Comparison of ENCODE assay signal across 30 cellular contexts in genomic region chr20:48674461-48674860, GRCh38.
"Had no signal": no experiment of that assay in that cellular context is flagged by ENCODE, and none has a peak within 500 bp of the region (broad histone marks: within the 10 kb centered on the region; RNA-seq: fewer than 3 reads in every experiment).

No MANE protein-coding gene starts in this region.

- ATAC-seq: activated CD4-positive, CD25-positive, alpha-beta regulatory T cell treated with anti-CD3 and anti-CD28 coated beads, Interleukin-2, amount 50 U/mL, for 24 hours; activated naive CD4-positive, alpha-beta T cell treated with anti-CD3 and anti-CD28 coated beads, Interleukin-2, amount 50 U/mL, for 72 hours; body of pancreas; effector memory CD8-positive, alpha-beta T cell; foreskin keratinocyte; gastrocnemius medialis; heart left ventricle; T-helper 17 cell had no signal

- H3K27ac ChIP-seq: adrenal gland, body of pancreas, esophagus muscularis mucosa, foreskin keratinocyte, gastrocnemius medialis, heart left ventricle, WERI-Rb-1 had no signal

- H3K4me3 ChIP-seq: adrenal gland, body of pancreas, esophagus muscularis mucosa, gastrocnemius medialis, heart left ventricle had no signal

- H3K36me3 Mint-ChIP-seq: activated naive CD4-positive, alpha-beta T cell treated with anti-CD3 and anti-CD28 coated beads, Interleukin-2, amount 50 U/mL, for 72 hours had no signal

- FAIRE-seq: colon had no signal

- H3K4me3 Mint-ChIP-seq: activated B cell treated with CpG ODN at 0.5 μM for 24 hours; activated naive CD4-positive, alpha-beta T cell treated with anti-CD3 and anti-CD28 coated beads, Interleukin-2, amount 10 ng/mL, durations not matched to agents 7 days and 5 days; activated T-cell treated with anti-CD3 and anti-CD28 coated beads, Interleukin-2, amount 50 U/mL, for 72 hours; effector memory CD8-positive, alpha-beta T cell; T-helper 17 cell; T-helper 2 cell treated with Interferon-gamma antibody and Interleukin-4, amounts not matched to agents 5 μg/mL and 100 μg/mL, for 36 hours had no signal

- DNase-seq: activated B cell treated with CpG ODN at 0.5 μM for 24 hours; activated CD4-positive, alpha-beta T cell treated with anti-CD3 and anti-CD28 coated beads for 48 hours; activated CD4-positive, alpha-beta T cell treated with anti-CD3 and anti-CD28 coated beads, Interleukin-2, amount 50 U/mL, for 1 hour; activated CD4-positive, alpha-beta T cell treated with anti-CD3 and anti-CD28 coated beads, Interleukin-2, amount 50 U/mL, for 48 hours; activated gamma-delta T cell; activated naive CD4-positive, alpha-beta T cell; activated naive CD4-positive, alpha-beta T cell treated with anti-CD3 and anti-CD28 coated beads, Interleukin-2, amount 10 ng/mL, durations not matched to agents 7 days and 5 days; activated T-cell treated with anti-CD3 and anti-CD28 coated beads, Interleukin-2, amount 50 U/mL, for 72 hours; adrenal gland; amygdala; body of pancreas; caudate nucleus; cortex of kidney; dermis blood vessel endothelial cell; effector CD4-positive, alpha-beta T cell; effector memory CD8-positive, alpha-beta T cell; erythroblast; foreskin keratinocyte; gastrocnemius medialis; glutamatergic neuron; heart left ventricle; T-helper 1 cell; T-helper 17 cell; T1000; WERI-Rb-1 had no signal

- H3K4me1 ChIP-seq: body of pancreas, foreskin keratinocyte, gastrocnemius medialis had no signal

- H3K9me3 Mint-ChIP-seq: activated naive CD4-positive, alpha-beta T cell treated with anti-CD3 and anti-CD28 coated beads, Interleukin-2, amount 10 ng/mL, durations not matched to agents 7 days and 5 days; activated naive CD4-positive, alpha-beta T cell treated with anti-CD3 and anti-CD28 coated beads, Interleukin-2, amount 50 U/mL, for 72 hours; activated T-cell treated with anti-CD3 and anti-CD28 coated beads, Interleukin-2, amount 50 U/mL, for 72 hours; effector memory CD8-positive, alpha-beta T cell; T-helper 2 cell treated with Interferon-gamma antibody and Interleukin-4, amounts not matched to agents 5 μg/mL and 100 μg/mL, for 36 hours had no signal

- H3K4me1 Mint-ChIP-seq: activated B cell treated with CpG ODN at 0.5 μM for 24 hours; activated naive CD4-positive, alpha-beta T cell treated with anti-CD3 and anti-CD28 coated beads, Interleukin-2, amount 10 ng/mL, durations not matched to agents 7 days and 5 days had no signal

- H3K9me3 ChIP-seq: adrenal gland, body of pancreas, esophagus muscularis mucosa, gastrocnemius medialis, heart left ventricle had no signal

- H3K27ac Mint-ChIP-seq: activated B cell treated with CpG ODN at 0.5 μM for 24 hours; activated T-cell treated with anti-CD3 and anti-CD28 coated beads, Interleukin-2, amount 50 U/mL, for 72 hours; T-helper 2 cell treated with Interferon-gamma antibody and Interleukin-4, amounts not matched to agents 5 μg/mL and 100 μg/mL, for 36 hours had no signal

- H3K27me3 ChIP-seq: adrenal gland, body of pancreas, esophagus muscularis mucosa, foreskin keratinocyte, gastrocnemius medialis, heart left ventricle had no signal

- H3K27me3 Mint-ChIP-seq: activated B cell treated with CpG ODN at 0.5 μM for 24 hours; activated naive CD4-positive, alpha-beta T cell treated with anti-CD3 and anti-CD28 coated beads, Interleukin-2, amount 10 ng/mL, durations not matched to agents 7 days and 5 days; effector memory CD8-positive, alpha-beta T cell; T-helper 17 cell had no signal
